In genomic region chr7:143900230-143900766, GRCh38 we compare ENCODE assay signal across 9 cellular contexts. TPM values are rescaled to one million over a fixed set of nuclear protein-coding genes. Genes with fewer than 3 reads are reported as not detected.
DNase-seq lines count a peak whose midpoint lies in the region; ATAC-seq and TF ChIP-seq lines count a peak whose summit lies in the region.
"Had no signal": no experiment of that assay in that cellular context is flagged by ENCODE, and none has a peak within 500 bp of the region (broad histone marks: within the 10 kb centered on the region; RNA-seq: fewer than 3 reads in every experiment).

No MANE protein-coding gene starts in this region.

- CTCF ChIA-PET in activated CD4-positive, alpha-beta T cell treated with anti-CD3 and anti-CD28 coated beads for 36 hours (lab: Charles Lee) = interaction anchor here (2.4 to 3.6 kb wide), 3 partner anchors 11 to 228 kb away, joined by 15 to 16 read pairs (median 16); no protein-coding TSS in a partner anchor
- CTCF ChIA-PET in activated CD8-positive, alpha-beta T cell treated with anti-CD3 and anti-CD28 coated beads, Interleukin-2, amount 10 ng/mL, durations not matched to agents 7 days and 5 days (lab: Charles Lee) = interaction anchor here (1.4 to 2.7 kb wide), 6 partner anchors 7 to 228 kb away, joined by 3 to 21 read pairs (median 11); no protein-coding TSS in a partner anchor

- peaks cover 58% of the 10 kb centered on the region for H3K79me2 ChIP-seq in hepatocyte

- intact Hi-C loops in activated CD4-positive, alpha-beta T cell treated with anti-CD3 and anti-CD28 coated beads for 36 hours (cut with DNase I, micrococcal nuclease) = loop anchor here in 1 of 2 experiments (10.0 kb wide), 1 partner anchor 225 kb away; the partner anchor contains the start of gene OR2A14
- intact Hi-C loops in mucosa of descending colon (cut with DNase I, micrococcal nuclease) = no loop called here

- no peak overlapping the region for H3K27ac Mint-ChIP-seq in activated CD4-positive, alpha-beta T cell treated with anti-CD3 and anti-CD28 coated beads for 36 hours
- peak overlapping the region; percentile 6 for H3K27ac Mint-ChIP-seq in activated CD8-positive, alpha-beta T cell treated with anti-CD3 and anti-CD28 coated beads, Interleukin-2, amount 10 ng/mL, durations not matched to agents 7 days and 5 days
- H3K27ac Mint-ChIP-seq in stimulated activated naive B cell treated with anti-CD40 and anti-IgM and Interleukin-4, amounts not matched to agents 10 μg/mL and 1 μg/mL and 100 μg/mL, for 72 hours = no peak overlapping the region

- H3K27ac ChIP-seq in hepatocyte = peak overlapping the region; percentile 97

- H3K4me1 ChIP-seq in hepatocyte (ENCODE audit: insufficient read depth) (peaks cover 24% of the 10 kb centered on the region), mucosa of descending colon (ENCODE audit: low read depth) (peaks cover 15% of the 10 kb centered on the region)

- peak overlapping the region; percentile 64 for H3K4me3 ChIP-seq in hepatocyte
- no peak overlapping the region for H3K4me3 ChIP-seq in mucosa of descending colon

- no peaks in the 10 kb centered on the region for H3K36me3 Mint-ChIP-seq in activated CD4-positive, alpha-beta T cell treated with anti-CD3 and anti-CD28 coated beads for 36 hours (ENCODE audit: low read depth)
- no peaks in the 10 kb centered on the region for H3K36me3 Mint-ChIP-seq in activated CD8-positive, alpha-beta T cell treated with anti-CD3 and anti-CD28 coated beads, Interleukin-2, amount 10 ng/mL, durations not matched to agents 7 days and 5 days (ENCODE audit: low read depth)
- no peaks in the 10 kb centered on the region for H3K36me3 Mint-ChIP-seq in stimulated activated naive B cell treated with anti-CD40 and anti-IgM and Interleukin-4, amounts not matched to agents 10 μg/mL and 1 μg/mL and 100 μg/mL, for 72 hours

- peak overlapping the region; percentile 75 for H3K4me2 ChIP-seq in hepatocyte

- no peaks in the 10 kb centered on the region for H3K9me3 Mint-ChIP-seq in activated CD4-positive, alpha-beta T cell treated with anti-CD3 and anti-CD28 coated beads for 36 hours (ENCODE audit: low read depth)
- H3K9me3 Mint-ChIP-seq in activated CD8-positive, alpha-beta T cell treated with anti-CD3 and anti-CD28 coated beads, Interleukin-2, amount 10 ng/mL, durations not matched to agents 7 days and 5 days (ENCODE audit: insufficient read depth) = no peaks in the 10 kb centered on the region
- no peaks in the 10 kb centered on the region for H3K9me3 Mint-ChIP-seq in stimulated activated naive B cell treated with anti-CD40 and anti-IgM and Interleukin-4, amounts not matched to agents 10 μg/mL and 1 μg/mL and 100 μg/mL, for 72 hours

- no peak for DNase-seq in activated CD4-positive, alpha-beta T cell treated with anti-CD3 and anti-CD28 coated beads for 36 hours
- no peak for DNase-seq in activated CD4-positive, alpha-beta T cell treated with anti-CD3 and anti-CD28 coated beads, Interleukin-2, amount 50 U/mL, for 1 hour
- no peak for DNase-seq in activated CD8-positive, alpha-beta T cell treated with anti-CD3 and anti-CD28 coated beads, Interleukin-2, amount 10 ng/mL, durations not matched to agents 7 days and 5 days
- DNase-seq in hepatocyte (ENCODE audit: low spot score) (peak; percentile 62), cerebellar nuclear complex (lab: John Stamatoyannopoulos, UW) (no peak), mucosa of descending colon (no peak)
- DNase-seq in stimulated activated naive B cell treated with anti-CD40 and anti-IgM and Interleukin-4, amounts not matched to agents 10 μg/mL and 1 μg/mL and 100 μg/mL, for 72 hours = no peak
- DNase-seq in central memory CD4-positive, alpha-beta T cell = no peak
- DNase-seq: activated naive CD4-positive, alpha-beta T cell treated with Interleukin-2 at 50 U/mL for 16 hours had no signal

- H3K36me3 ChIP-seq in hepatocyte (replicated peaks; ENCODE audit: insufficient read depth, low read depth) (no peaks in the 10 kb centered on the region), mucosa of descending colon (ENCODE audit: low read depth) (no peaks in the 10 kb centered on the region)

- no peak overlapping the region for H2AFZ ChIP-seq in hepatocyte

- no peak for ATAC-seq in activated CD4-positive, alpha-beta T cell treated with anti-CD3 and anti-CD28 coated beads for 36 hours
- ATAC-seq in activated CD8-positive, alpha-beta T cell treated with anti-CD3 and anti-CD28 coated beads, Interleukin-2, amount 10 ng/mL, durations not matched to agents 7 days and 5 days = no peak
- no peak for ATAC-seq in stimulated activated naive B cell treated with anti-CD40 and anti-IgM and Interleukin-4, amounts not matched to agents 10 μg/mL and 1 μg/mL and 100 μg/mL, for 72 hours (replicated peaks)
- no peak for ATAC-seq in mucosa of descending colon

- peaks cover 15% of the 10 kb centered on the region for H4K20me1 ChIP-seq in hepatocyte (ENCODE audit: insufficient read depth, poor library complexity, severe bottlenecking)

- peaks cover 26% of the 10 kb centered on the region for H3K4me1 Mint-ChIP-seq in activated CD4-positive, alpha-beta T cell treated with anti-CD3 and anti-CD28 coated beads for 36 hours
- H3K4me1 Mint-ChIP-seq in activated CD8-positive, alpha-beta T cell treated with anti-CD3 and anti-CD28 coated beads, Interleukin-2, amount 10 ng/mL, durations not matched to agents 7 days and 5 days (ENCODE audit: low read depth) = peaks cover 21% of the 10 kb centered on the region
- H3K4me1 Mint-ChIP-seq in stimulated activated naive B cell treated with anti-CD40 and anti-IgM and Interleukin-4, amounts not matched to agents 10 μg/mL and 1 μg/mL and 100 μg/mL, for 72 hours = peaks cover 5 to 27% of the 10 kb centered on the region in 2 donors

- no peaks in the 10 kb centered on the region for H3K27me3 Mint-ChIP-seq in activated CD4-positive, alpha-beta T cell treated with anti-CD3 and anti-CD28 coated beads for 36 hours
- no peaks in the 10 kb centered on the region for H3K27me3 Mint-ChIP-seq in activated CD8-positive, alpha-beta T cell treated with anti-CD3 and anti-CD28 coated beads, Interleukin-2, amount 10 ng/mL, durations not matched to agents 7 days and 5 days (ENCODE audit: low read depth)
- H3K27me3 Mint-ChIP-seq in stimulated activated naive B cell treated with anti-CD40 and anti-IgM and Interleukin-4, amounts not matched to agents 10 μg/mL and 1 μg/mL and 100 μg/mL, for 72 hours = no peaks in the 10 kb centered on the region

- no peaks in the 10 kb centered on the region for H3K9me3 ChIP-seq in hepatocyte (ENCODE audit: low read depth)
- H3K9me3 ChIP-seq in mucosa of descending colon = no peaks in the 10 kb centered on the region

- H3K9me2 ChIP-seq in hepatocyte (replicated peaks; ENCODE audit: insufficient read depth) = no peaks in the 10 kb centered on the region

- POLR2A ChIA-PET in activated CD4-positive, alpha-beta T cell treated with anti-CD3 and anti-CD28 coated beads for 36 hours (lab: Charles Lee) = no interaction called here
- POLR2A ChIA-PET in activated CD8-positive, alpha-beta T cell treated with anti-CD3 and anti-CD28 coated beads, Interleukin-2, amount 10 ng/mL, durations not matched to agents 7 days and 5 days (lab: Charles Lee) = no interaction called here

- TF ChIP-seq CTCF in hepatocyte (IDR thresholded peaks at IDR 0.05; ENCODE audit: poor library complexity) (no peak), mucosa of descending colon (IDR thresholded peaks at IDR 0.05) (no peak)

- H3K4me3 Mint-ChIP-seq in activated CD4-positive, alpha-beta T cell treated with anti-CD3 and anti-CD28 coated beads for 36 hours = peak overlapping the region; percentile 88
- peak overlapping the region; percentile 91 for H3K4me3 Mint-ChIP-seq in activated CD8-positive, alpha-beta T cell treated with anti-CD3 and anti-CD28 coated beads, Interleukin-2, amount 10 ng/mL, durations not matched to agents 7 days and 5 days
- peak overlapping the region; percentile 94 to 97 for H3K4me3 Mint-ChIP-seq in stimulated activated naive B cell treated with anti-CD40 and anti-IgM and Interleukin-4, amounts not matched to agents 10 μg/mL and 1 μg/mL and 100 μg/mL, for 72 hours

- WGBS in hepatocyte (ENCODE audit: low lambda C conversion rate, missing lambda C conversion rate) = 50% methylated on average over 5 of the region's 5 CpGs

- H3K27me3 ChIP-seq in hepatocyte = no peaks in the 10 kb centered on the region

RNA-seq across cellular contexts. Expression of gene TCAF1, which starts 1.7 kb away (rescaled TPM):
- 10 to 100 TPM; 16.5 to 17.7 TPM for total RNA-seq in activated CD4-positive, alpha-beta T cell treated with anti-CD3 and anti-CD28 coated beads for 36 hours
- total RNA-seq in activated CD8-positive, alpha-beta T cell treated with anti-CD3 and anti-CD28 coated beads, Interleukin-2, amount 10 ng/mL, durations not matched to agents 7 days and 5 days = 10 to 100 TPM; 12.6 to 14.1 TPM
- total RNA-seq in hepatocyte = 118 and 121 TPM in 2 replicates
- 57.4 and 59.6 TPM in 2 replicates for polyA plus RNA-seq in hepatocyte
- total RNA-seq in mucosa of descending colon = 10 to 100 TPM; 36.2 to 56.0 (median 46.2) TPM

RNA-seq across cellular contexts. Expression of gene OR2F2, which starts 34.7 kb away (rescaled TPM):
- total RNA-seq in activated CD4-positive, alpha-beta T cell treated with anti-CD3 and anti-CD28 coated beads for 36 hours = not detected
- total RNA-seq in activated CD8-positive, alpha-beta T cell treated with anti-CD3 and anti-CD28 coated beads, Interleukin-2, amount 10 ng/mL, durations not matched to agents 7 days and 5 days = not detected
- not detected in 2 replicates for total RNA-seq in hepatocyte
- not detected in 2 replicates for polyA plus RNA-seq in hepatocyte
- not detected for total RNA-seq in mucosa of descending colon

RNA-seq across cellular contexts. Expression of gene OR2F1, which starts 54.3 kb away (rescaled TPM):
- not detected for total RNA-seq in activated CD4-positive, alpha-beta T cell treated with anti-CD3 and anti-CD28 coated beads for 36 hours
- not detected for total RNA-seq in activated CD8-positive, alpha-beta T cell treated with anti-CD3 and anti-CD28 coated beads, Interleukin-2, amount 10 ng/mL, durations not matched to agents 7 days and 5 days
- total RNA-seq in hepatocyte = 0.04 TPM in 1 of 2 replicates, not detected in the other
- polyA plus RNA-seq in hepatocyte = not detected in 2 replicates
- not detected for total RNA-seq in mucosa of descending colon
